13 cellular contexts compared by ENCODE assay signal in genomic region chr3:170488802-170489201, GRCh38.
DNase-seq lines count a peak whose midpoint lies in the region; ATAC-seq and TF ChIP-seq lines count a peak whose summit lies in the region.
"Had no signal": no experiment of that assay in that cellular context is flagged by ENCODE, and none has a peak within 500 bp of the region (broad histone marks: within the 10 kb centered on the region; RNA-seq: fewer than 3 reads in every experiment).

No MANE protein-coding gene starts in this region.

- CTCF ChIA-PET in MCF 10A (lab: Yijun Ruan, JAX): interaction anchor here (0.9 to 1.5 kb wide), 4 partner anchors 11 to 323 kb away, joined by 3 to 7 read pairs (median 6); no protein-coding TSS in a partner anchor

- H3K36me3 Mint-ChIP-seq in MCF 10A (ENCODE audit: insufficient read depth, unreplicated experiment) (no peaks in the 10 kb centered on the region), osteocyte (ENCODE audit: unreplicated experiment) (no peaks in the 10 kb centered on the region)

- POLR2A ChIA-PET in MCF 10A (lab: Yijun Ruan, JAX): interaction anchor here (0.8 to 1.4 kb wide), 3 partner anchors 75 to 323 kb away, joined by 3 to 4 read pairs (median 3); no protein-coding TSS in a partner anchor

- H3K9me3 Mint-ChIP-seq in MCF 10A (ENCODE audit: unreplicated experiment) (no peaks in the 10 kb centered on the region), osteocyte (ENCODE audit: unreplicated experiment) (no peaks in the 10 kb centered on the region)

- no peak for ATAC-seq in GM18867 (IDR thresholded peaks at IDR 0.05; ENCODE audit: unreplicated experiment)
- ATAC-seq: SK-N-SH treated with all-trans-retinoic acid at 6 μM for 48 hours had no signal

- no peaks in the 10 kb centered on the region for H3K4me1 Mint-ChIP-seq in MCF 10A (ENCODE audit: insufficient read depth, unreplicated experiment)
- peaks cover 48% of the 10 kb centered on the region for H3K4me1 Mint-ChIP-seq in osteocyte (ENCODE audit: unreplicated experiment)

- no TSS peak for BruUV-seq in MCF 10A (replicated peaks; lab: Mats Ljungman, UMichigan)

- H3K4me3 ChIP-seq in AG10803 (ENCODE audit: low read length): no peak overlapping the region

- H3K27me3 Mint-ChIP-seq in MCF 10A (ENCODE audit: insufficient read depth, unreplicated experiment): no peaks in the 10 kb centered on the region
- peaks cover 5% of the 10 kb centered on the region for H3K27me3 Mint-ChIP-seq in osteocyte (ENCODE audit: unreplicated experiment)

- intact Hi-C loops in MCF 10A (cut with micrococcal nuclease): no loop called here

- peak; percentile 27 for TF ChIP-seq CTCF in AG10803 (conservative IDR thresholded peaks at IDR 0.05; ENCODE audit: low read length)
- TF ChIP-seq CTCF in MCF 10A (IDR thresholded peaks at IDR 0.05; ENCODE audit: unreplicated experiment): no peak
- no peak for TF ChIP-seq CTCF in osteocyte (IDR thresholded peaks at IDR 0.05)

- DNase-seq in AG10803 (ENCODE audit: low read depth): peak; percentile 86
- peak; percentile 67 for DNase-seq in LHCN-M2 (ENCODE audit: low read depth)
- peak; percentile 94 for DNase-seq in MCF 10A (ENCODE audit: unreplicated experiment)
- DNase-seq in iris pigment epithelial cell (ENCODE audit: low read depth): peak; percentile 81
- DNase-seq in osteocyte (ENCODE audit: extremely low spot score, unreplicated experiment): no peak
- no peak for DNase-seq in activated naive CD4-positive, alpha-beta T cell treated with Interleukin-2 at 50 U/mL for 16 hours
- DNase-seq in NCI-H146 treated with DMSO at 0.1 percent for 48 hours (lab: John Stamatoyannopoulos, UW; ENCODE audit: unreplicated experiment): no peak
- DNase-seq: anterior cingulate cortex, BE2C, DMS79, glutamatergic neuron had no signal

- H3K27ac Mint-ChIP-seq in MCF 10A (ENCODE audit: low read depth, unreplicated experiment) (no peak overlapping the region), osteocyte (ENCODE audit: unreplicated experiment) (no peak overlapping the region)

- H3K4me3 Mint-ChIP-seq in MCF 10A (ENCODE audit: unreplicated experiment) (no peak overlapping the region), osteocyte (ENCODE audit: unreplicated experiment) (no peak overlapping the region)

Comparison
In these comparisons a context has a peak if more than half of its experiments do, and no peak if none do; other contexts are left out.
1. DNase-seq: peak in AG10803 (single experiment), LHCN-M2 (single experiment), MCF 10A (single experiment) and iris pigment epithelial cell (single experiment); none in osteocyte (single experiment), activated naive CD4-positive, alpha-beta T cell treated with Interleukin-2 at 50 U/mL for 16 hours (single experiment) and NCI-H146 treated with DMSO at 0.1 percent for 48 hours (single experiment).